ENCODE assay signal across 32 cellular contexts in the genomic region with DNA sequence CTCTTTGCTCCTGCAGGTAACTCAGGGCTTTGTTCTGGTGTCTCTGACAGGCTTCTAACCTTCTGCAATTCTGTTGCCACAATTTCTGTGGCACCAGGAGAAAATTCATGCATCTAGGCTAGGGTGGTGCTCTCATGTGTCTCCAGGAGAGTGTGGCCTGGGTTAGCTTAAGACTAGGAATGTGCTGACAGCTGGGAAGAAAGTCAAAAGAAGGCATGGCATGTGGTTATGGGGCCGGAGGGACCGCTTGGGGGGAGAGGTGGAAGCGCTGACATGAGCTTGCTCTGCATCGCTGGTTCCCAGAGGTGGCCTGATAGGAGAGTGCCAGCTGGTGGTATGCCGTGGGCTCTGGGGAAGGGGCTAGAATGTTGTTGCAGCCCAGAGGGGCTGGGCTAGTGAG.
"Had no signal": no experiment of that assay in that cellular context is flagged by ENCODE, and none has a peak within 500 bp of the region (broad histone marks: within the 10 kb centered on the region; RNA-seq: fewer than 3 reads in every experiment).

No MANE protein-coding gene starts in this region.

- H3K36me3 ChIP-seq: adrenal gland, breast epithelium had no signal

- H3K27ac ChIP-seq: adrenal gland, body of pancreas, breast epithelium, KMS-11, VCaP had no signal

- H3K27me3 ChIP-seq: adrenal gland, body of pancreas, breast epithelium had no signal

- H3K4me3 ChIP-seq: adrenal gland, body of pancreas, breast epithelium had no signal

- H3K9me3 ChIP-seq: adrenal gland, body of pancreas, breast epithelium had no signal

- H3K4me1 ChIP-seq: body of pancreas, breast epithelium had no signal

- ATAC-seq: activated CD8-positive, alpha-beta T cell treated with anti-CD3 and anti-CD28 coated beads, Interleukin-2, amount 10 ng/mL, durations not matched to agents 7 days and 5 days; body of pancreas; Panc1; SK-N-SH treated with all-trans-retinoic acid at 6 μM for 48 hours; T-cell had no signal

- DNase-seq: activated CD4-positive, alpha-beta T cell treated with anti-CD3 and anti-CD28 coated beads, Interleukin-2, amount 10 ng/mL, durations not matched to agents 24 days and 14 days; activated CD4-positive, alpha-beta T cell treated with anti-CD3 and anti-CD28 coated beads, Interleukin-2, amount 50 U/mL, for 48 hours; activated CD8-positive, alpha-beta T cell treated with anti-CD3 and anti-CD28 coated beads, Interleukin-2, amount 10 ng/mL, durations not matched to agents 7 days and 5 days; activated gamma-delta T cell; activated naive CD4-positive, alpha-beta T cell treated with Interleukin-2 at 50 U/mL for 16 hours; activated naive CD8-positive, alpha-beta T cell treated with anti-CD3 and anti-CD28 coated beads, Interleukin-2, amount 10 ng/mL, durations not matched to agents 7 days and 5 days; activated T-cell treated with anti-CD3 and anti-CD28 coated beads, Interleukin-2, amount 50 U/mL, for 24 hours; adrenal gland; body of pancreas; MM.1S; MV-4-11; NCI-H1092; NCI-H1417; NCI-H146; NCI-H187; NCI-H2029 treated with DMSO at 0.1 percent for 48 hours; NCI-H2107; NCI-H226; NCI-H446 treated with DMSO at 0.1 percent for 48 hours; NCI-H524; NCI-H69; NCI-H82; RPMI8226; SHP77 treated with DMSO at 0.1 percent for 48 hours; T-cell; T-helper 2 cell; T-helper 9 cell had no signal

- H3K4me2 ChIP-seq: KMS-11 had no signal

- H3K9ac ChIP-seq: KMS-11 had no signal
